In the genomic region with DNA sequence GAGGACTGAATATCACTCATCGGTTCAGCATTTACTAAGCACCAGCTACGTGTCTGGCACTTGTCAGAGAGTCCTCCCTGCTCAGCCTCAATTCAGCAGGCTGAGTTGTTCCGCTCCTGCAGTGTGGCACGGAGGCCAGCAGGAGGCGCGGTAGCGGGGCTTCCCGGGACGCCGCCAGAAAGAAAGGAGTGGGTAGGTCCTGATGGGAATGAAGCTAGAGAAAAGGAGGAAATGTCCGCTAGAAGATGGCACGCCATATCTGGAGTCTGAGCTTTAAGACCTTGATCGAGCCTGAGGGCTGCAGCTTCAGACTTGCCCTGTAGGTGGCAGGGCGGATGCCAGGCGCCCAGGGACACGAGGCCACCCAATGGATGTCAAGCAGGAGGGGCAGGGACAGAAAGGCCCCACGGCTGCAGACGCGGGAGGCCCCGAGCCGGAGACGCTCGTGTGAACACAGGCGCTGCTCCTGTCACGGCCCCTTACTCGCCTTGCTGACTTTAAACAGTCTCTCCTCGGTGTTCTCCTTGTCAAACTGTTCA, we compare ENCODE assay signal across 8 cellular contexts. TPM values are rescaled to one million over a fixed set of nuclear protein-coding genes. Genes with fewer than 3 reads are reported as not detected.
DNase-seq lines count a peak whose midpoint lies in the region; ATAC-seq and TF ChIP-seq lines count a peak whose summit lies in the region.

No MANE protein-coding gene starts in this region.

- H3K4me3 Mint-ChIP-seq in CD8-positive, alpha-beta T cell, result peak overlapping the region; percentile 62
- peak overlapping the region; percentile 62 for H3K4me3 Mint-ChIP-seq in activated CD4-positive, alpha-beta T cell treated with anti-CD3 and anti-CD28 coated beads, Interleukin-2, amount 10 ng/mL, durations not matched to agents 24 days and 14 days
- H3K4me3 Mint-ChIP-seq in memory B cell, result peak overlapping the region; percentile 84

- peaks cover 8% of the 10 kb centered on the region for H3K36me3 ChIP-seq in CD8-positive, alpha-beta T cell (ENCODE audit: insufficient read depth, low read length)
- H3K36me3 ChIP-seq in effector memory CD4-positive, alpha-beta T cell (ENCODE audit: control insufficient read depth, insufficient read depth, low read length), result no peaks in the 10 kb centered on the region

- H3K27me3 Mint-ChIP-seq in CD8-positive, alpha-beta T cell (ENCODE audit: low read depth), result no peaks in the 10 kb centered on the region
- peaks cover 3% of the 10 kb centered on the region for H3K27me3 Mint-ChIP-seq in activated CD4-positive, alpha-beta T cell treated with anti-CD3 and anti-CD28 coated beads, Interleukin-2, amount 10 ng/mL, durations not matched to agents 24 days and 14 days
- H3K27me3 Mint-ChIP-seq in memory B cell, result no peaks in the 10 kb centered on the region

- peak in 6 of 7 experiments; percentile 44 to 70 (median 56) for DNase-seq in CD8-positive, alpha-beta T cell
- DNase-seq in NCI-H187 treated with DMSO at 0.1 percent for 48 hours (lab: John Stamatoyannopoulos, UW), result peak; percentile 55
- peak; percentile 86 for DNase-seq in activated CD4-positive, alpha-beta T cell treated with anti-CD3 and anti-CD28 coated beads, Interleukin-2, amount 10 ng/mL, durations not matched to agents 24 days and 14 days
- DNase-seq in effector memory CD4-positive, alpha-beta T cell, result peak in 2 of 3 donors; percentile 12 to 24
- peak; percentile 38 to 60 for DNase-seq in memory B cell (ENCODE audit: low spot score in 2 of 2)
- DNase-seq in stimulated activated CD8-positive, alpha-beta memory T cell treated with anti-CD3 and anti-CD28 coated beads, Interleukin-2, amount 100 ng/mL, for 48 hours (ENCODE audit: low read depth in 2 of 2), result peak; percentile 40 to 47

- H3K4me3 ChIP-seq in CD8-positive, alpha-beta T cell (ENCODE audit: low read depth, low read length), result no peak overlapping the region
- H3K4me3 ChIP-seq in effector memory CD4-positive, alpha-beta T cell (ENCODE audit: insufficient read depth, low read depth, low read length, poor library complexity, severe bottlenecking), result no peak overlapping the region

- no peaks in the 10 kb centered on the region for H3K9me3 Mint-ChIP-seq in CD8-positive, alpha-beta T cell
- H3K9me3 Mint-ChIP-seq in activated CD4-positive, alpha-beta T cell treated with anti-CD3 and anti-CD28 coated beads, Interleukin-2, amount 10 ng/mL, durations not matched to agents 24 days and 14 days, result no peaks in the 10 kb centered on the region
- no peaks in the 10 kb centered on the region for H3K9me3 Mint-ChIP-seq in memory B cell

- intact Hi-C loops in CD8-positive, alpha-beta T cell (cut with DNase I, micrococcal nuclease), result loop anchor here (1.0 to 2.0 kb wide), 5 partner anchors 12 to 37 kb away; a partner anchor contains a TSS
- intact Hi-C loops in activated CD4-positive, alpha-beta T cell treated with anti-CD3 and anti-CD28 coated beads, Interleukin-2, amount 10 ng/mL, durations not matched to agents 24 days and 14 days (cut with micrococcal nuclease), result loop anchor here (1.0 kb wide), 2 partner anchors 12 to 37 kb away; no protein-coding TSS in a partner anchor

- POLR2A ChIA-PET in CD8-positive, alpha-beta T cell (lab: Charles Lee), result interaction anchor here (0.9 to 3.2 kb wide), 7 partner anchors 10 to 37 kb away, joined by 3 to 19 read pairs (median 6); no protein-coding TSS in a partner anchor

- H3K9me3 ChIP-seq in CD8-positive, alpha-beta T cell (ENCODE audit: low read length), result no peaks in the 10 kb centered on the region
- no peaks in the 10 kb centered on the region for H3K9me3 ChIP-seq in effector memory CD4-positive, alpha-beta T cell (ENCODE audit: control insufficient read depth, low read length)

- H3K4me1 Mint-ChIP-seq in CD8-positive, alpha-beta T cell (ENCODE audit: low read depth), result peaks cover 21% of the 10 kb centered on the region
- H3K4me1 Mint-ChIP-seq in activated CD4-positive, alpha-beta T cell treated with anti-CD3 and anti-CD28 coated beads, Interleukin-2, amount 10 ng/mL, durations not matched to agents 24 days and 14 days, result peaks cover 9% of the 10 kb centered on the region
- H3K4me1 Mint-ChIP-seq in memory B cell, result peaks cover 11% of the 10 kb centered on the region

- H3K36me3 Mint-ChIP-seq in CD8-positive, alpha-beta T cell, result peaks cover 66% of the 10 kb centered on the region
- H3K36me3 Mint-ChIP-seq in activated CD4-positive, alpha-beta T cell treated with anti-CD3 and anti-CD28 coated beads, Interleukin-2, amount 10 ng/mL, durations not matched to agents 24 days and 14 days (ENCODE audit: low read depth), result peaks cover 19% of the 10 kb centered on the region
- H3K36me3 Mint-ChIP-seq in memory B cell, result peaks cover 14% of the 10 kb centered on the region

- peak; percentile 94 for ATAC-seq in CD8-positive, alpha-beta T cell
- ATAC-seq in GM21390 (IDR thresholded peaks at IDR 0.05; ENCODE audit: unreplicated experiment) (peak; percentile 87), memory B cell (ENCODE audit: low read depth) (peak; percentile 97), HG03135 (IDR thresholded peaks at IDR 0.05; ENCODE audit: unreplicated experiment) (no peak)

- H3K4me1 ChIP-seq in CD8-positive, alpha-beta T cell (ENCODE audit: insufficient read depth, low read length), result peaks cover 13% of the 10 kb centered on the region
- H3K4me1 ChIP-seq in effector memory CD4-positive, alpha-beta T cell (ENCODE audit: control insufficient read depth, insufficient read depth, low read length, poor library complexity, severe bottlenecking), result no peaks in the 10 kb centered on the region

- H3K27me3 ChIP-seq in CD8-positive, alpha-beta T cell (ENCODE audit: insufficient read depth, low read length), result no peaks in the 10 kb centered on the region
- H3K27me3 ChIP-seq in effector memory CD4-positive, alpha-beta T cell (replicated peaks; ENCODE audit: control insufficient read depth, insufficient read depth, low read length, poor library complexity, severe bottlenecking), result no peaks in the 10 kb centered on the region

- peak; percentile 85 for TF ChIP-seq CTCF in CD8-positive, alpha-beta T cell (IDR thresholded peaks at IDR 0.05)

- H3K27ac ChIP-seq in CD8-positive, alpha-beta T cell (ENCODE audit: low read depth, low read length), result no peak overlapping the region
- H3K27ac ChIP-seq in effector memory CD4-positive, alpha-beta T cell (ENCODE audit: insufficient read depth, low read length, poor library complexity, severe bottlenecking), result no peak overlapping the region

- H3K27ac Mint-ChIP-seq in CD8-positive, alpha-beta T cell, result peak overlapping the region; percentile 67
- H3K27ac Mint-ChIP-seq in activated CD4-positive, alpha-beta T cell treated with anti-CD3 and anti-CD28 coated beads, Interleukin-2, amount 10 ng/mL, durations not matched to agents 24 days and 14 days, result peak overlapping the region; percentile 64
- peak overlapping the region; percentile 77 for H3K27ac Mint-ChIP-seq in memory B cell

- CTCF ChIA-PET in CD8-positive, alpha-beta T cell (lab: Charles Lee), result interaction anchor here (0.6 to 9.1 kb wide), 33 partner anchors 8 to 186 kb away, joined by 3 to 119 read pairs (median 5); no protein-coding TSS in a partner anchor

RNA-seq across cellular contexts. Expression of a gene that starts 18.7 kb away (rescaled TPM):
- total RNA-seq in CD8-positive, alpha-beta T cell, result 10 to 100 TPM; 41.7 to 45.6 TPM
- 33.1 and 36.2 TPM in 2 replicates for total RNA-seq in activated CD4-positive, alpha-beta T cell treated with anti-CD3 and anti-CD28 coated beads, Interleukin-2, amount 10 ng/mL, durations not matched to agents 24 days and 14 days

RNA-seq across cellular contexts. Expression of a gene that starts 47.1 kb away (rescaled TPM):
- 1 to 10 TPM; 3.8 to 5.5 TPM for total RNA-seq in CD8-positive, alpha-beta T cell
- 29.1 and 34.0 TPM in 2 replicates for total RNA-seq in activated CD4-positive, alpha-beta T cell treated with anti-CD3 and anti-CD28 coated beads, Interleukin-2, amount 10 ng/mL, durations not matched to agents 24 days and 14 days

RNA-seq across cellular contexts. Expression of a gene that starts 49.5 kb away (rescaled TPM):
- total RNA-seq in CD8-positive, alpha-beta T cell, result 10 to 100 TPM; 36.0 to 39.1 TPM
- 81.3 and 83.8 TPM in 2 replicates for total RNA-seq in activated CD4-positive, alpha-beta T cell treated with anti-CD3 and anti-CD28 coated beads, Interleukin-2, amount 10 ng/mL, durations not matched to agents 24 days and 14 days

Comparison
In these comparisons a context has a peak if more than half of its experiments do, and no peak if none do; other contexts are left out.
1. DNase-seq: peak in every context shown above with its lines; median percentile 86 in activated CD4-positive, alpha-beta T cell treated with anti-CD3 and anti-CD28 coated beads, Interleukin-2, amount 10 ng/mL, durations not matched to agents 24 days and 14 days; 56 in CD8-positive, alpha-beta T cell; 55 in NCI-H187 treated with DMSO at 0.1 percent for 48 hours; 49 in memory B cell; 44 in stimulated activated CD8-positive, alpha-beta memory T cell treated with anti-CD3 and anti-CD28 coated beads, Interleukin-2, amount 100 ng/mL, for 48 hours; 18 in effector memory CD4-positive, alpha-beta T cell.